Comparison of ENCODE assay signal across 28 cellular contexts in genomic region chrX:86407371-86407770, GRCh38.
"Had no signal": no experiment of that assay in that cellular context is flagged by ENCODE, and none has a peak within 500 bp of the region (broad histone marks: within the 10 kb centered on the region; RNA-seq: fewer than 3 reads in every experiment).

No MANE protein-coding gene starts in this region.

- DNase-seq: stimulated activated CD4-positive, alpha-beta T cell treated with anti-CD3 and anti-CD28 coated beads, Interleukin-2, amount 100 ng/mL, for 48 hours; stimulated activated CD4-positive, alpha-beta T cell treated with anti-CD3 and anti-CD28 coated beads, Interleukin-4, amount 100 ng/mL, for 1 hour; stimulated activated CD4-positive, alpha-beta T cell treated with anti-CD3 and anti-CD28 coated beads, Interleukin-4, amount 100 ng/mL, for 24 hours; stimulated activated CD4-positive, alpha-beta T cell treated with anti-CD3 and anti-CD28 coated beads, Interleukin-4, amount 100 ng/mL, for 4 hours; stimulated activated CD8-positive, alpha-beta memory T cell treated with anti-CD3 and anti-CD28 coated beads, Interleukin-4, amount 100 ng/mL, for 48 hours; stimulated activated naive B cell treated with anti-CD40 and anti-IgM and Interleukin-4, amounts not matched to agents 10 μg/mL and 1 μg/mL and 100 μg/mL, for 72 hours; stimulated activated naive CD4-positive, alpha-beta T cell; stimulated activated naive CD4-positive, alpha-beta T cell treated with Interleukin-2 at 50 U/mL for 16 hours; stimulated activated naive CD8-positive, alpha-beta T cell treated with anti-CD3 and anti-CD28 coated beads, Interleukin-15, amount 100 ng/mL, for 72 hours; stimulated activated naive CD8-positive, alpha-beta T cell treated with anti-CD3 and anti-CD28 coated beads, Interleukin-15, Interleukin-2, amounts not matched to agents 100 U/mL and 50 U/mL, for 24 hours; stomach; substantia nigra; testis; thyroid gland; tibial artery; transverse colon; trophoblast cell; upper lobe of left lung; upper lobe of right lung; uterus had no signal

- H3K27me3 Mint-ChIP-seq: stimulated activated memory B cell treated with anti-CD40 and anti-IgM and Interleukin-4, amounts not matched to agents 10 μg/mL and 1 μg/mL and 100 μg/mL, for 72 hours; stimulated activated naive B cell treated with anti-CD40 and anti-IgM and Interleukin-4, amounts not matched to agents 10 μg/mL and 1 μg/mL and 100 μg/mL, for 72 hours; stimulated activated naive CD8-positive, alpha-beta T cell treated with anti-CD3 and anti-CD28 coated beads, Interleukin-15, amount 100 ng/mL, for 72 hours; stimulated activated naive CD8-positive, alpha-beta T cell treated with anti-CD3 and anti-CD28 coated beads, Interleukin-15, Interleukin-2, amounts not matched to agents 100 ng/mL and 50 ng/mL, for 24 hours; type B pancreatic cell had no signal

- H3K27ac Mint-ChIP-seq: stimulated activated effector memory CD8-positive, alpha-beta T cell treated with anti-CD3 and anti-CD28 coated beads, Interleukin-12 subunit alpha, Interleukin-12 subunit beta, amount 100 ng/mL, for 72 hours; stimulated activated memory B cell treated with anti-CD40 and anti-IgM and Interleukin-4, amounts not matched to agents 10 μg/mL and 1 μg/mL and 100 μg/mL, for 72 hours; stimulated activated naive B cell treated with anti-CD40 and anti-IgM and Interleukin-4, amounts not matched to agents 10 μg/mL and 1 μg/mL and 100 μg/mL, for 72 hours; stimulated activated naive CD8-positive, alpha-beta T cell treated with anti-CD3 and anti-CD28 coated beads, Interleukin-15, amount 100 ng/mL, for 72 hours; stimulated activated naive CD8-positive, alpha-beta T cell treated with anti-CD3 and anti-CD28 coated beads, Interleukin-15, Interleukin-2, amounts not matched to agents 100 ng/mL and 50 ng/mL, for 24 hours; type B pancreatic cell had no signal

- H3K36me3 Mint-ChIP-seq: stimulated activated effector memory CD8-positive, alpha-beta T cell treated with anti-CD3 and anti-CD28 coated beads, Interleukin-12 subunit alpha, Interleukin-12 subunit beta, amount 100 ng/mL, for 72 hours; stimulated activated memory B cell treated with anti-CD40 and anti-IgM and Interleukin-4, amounts not matched to agents 10 μg/mL and 1 μg/mL and 100 μg/mL, for 72 hours; stimulated activated naive B cell treated with anti-CD40 and anti-IgM and Interleukin-4, amounts not matched to agents 10 μg/mL and 1 μg/mL and 100 μg/mL, for 72 hours; type B pancreatic cell had no signal

- H3K9me3 ChIP-seq: stomach, suprapubic skin, testis, thoracic aorta, thyroid gland, tibial artery, tibial nerve, transverse colon, upper lobe of left lung, upper lobe of right lung, uterus, vagina had no signal

- H3K4me1 Mint-ChIP-seq: stimulated activated effector memory CD8-positive, alpha-beta T cell treated with anti-CD3 and anti-CD28 coated beads, Interleukin-12 subunit alpha, Interleukin-12 subunit beta, amount 100 ng/mL, for 72 hours; stimulated activated memory B cell treated with anti-CD40 and anti-IgM and Interleukin-4, amounts not matched to agents 10 μg/mL and 1 μg/mL and 100 μg/mL, for 72 hours; stimulated activated naive B cell treated with anti-CD40 and anti-IgM and Interleukin-4, amounts not matched to agents 10 μg/mL and 1 μg/mL and 100 μg/mL, for 72 hours; stimulated activated naive CD8-positive, alpha-beta T cell treated with anti-CD3 and anti-CD28 coated beads, Interleukin-15, amount 100 ng/mL, for 72 hours had no signal

- H3K4me1 ChIP-seq: stomach, suprapubic skin, testis, thyroid gland, tibial artery, tibial nerve, transverse colon, upper lobe of left lung, upper lobe of right lung, uterus, vagina had no signal

- H3K9me3 Mint-ChIP-seq: stimulated activated effector memory CD8-positive, alpha-beta T cell treated with anti-CD3 and anti-CD28 coated beads, Interleukin-12 subunit alpha, Interleukin-12 subunit beta, amount 100 ng/mL, for 72 hours; stimulated activated memory B cell treated with anti-CD40 and anti-IgM and Interleukin-4, amounts not matched to agents 10 μg/mL and 1 μg/mL and 100 μg/mL, for 72 hours; stimulated activated naive B cell treated with anti-CD40 and anti-IgM and Interleukin-4, amounts not matched to agents 10 μg/mL and 1 μg/mL and 100 μg/mL, for 72 hours; stimulated activated naive CD8-positive, alpha-beta T cell treated with anti-CD3 and anti-CD28 coated beads, Interleukin-15, amount 100 ng/mL, for 72 hours; stimulated activated naive CD8-positive, alpha-beta T cell treated with anti-CD3 and anti-CD28 coated beads, Interleukin-15, Interleukin-2, amounts not matched to agents 100 ng/mL and 50 ng/mL, for 24 hours; type B pancreatic cell had no signal

- H3K4me3 ChIP-seq: stomach, suprapubic skin, testis, thoracic aorta, thyroid gland, tibial artery, tibial nerve, transverse colon, upper lobe of left lung, upper lobe of right lung, uterus, vagina had no signal

- H3K36me3 ChIP-seq: stomach, suprapubic skin, thoracic aorta, thyroid gland, tibial artery, tibial nerve, transverse colon, upper lobe of left lung, upper lobe of right lung, uterus, vagina had no signal

- H3K27ac ChIP-seq: stomach, suprapubic skin, testis, thoracic aorta, thyroid gland, tibial artery, tibial nerve, transverse colon, upper lobe of left lung, upper lobe of right lung, uterus, vagina had no signal

- H3K4me3 Mint-ChIP-seq: stimulated activated effector memory CD8-positive, alpha-beta T cell treated with anti-CD3 and anti-CD28 coated beads, Interleukin-12 subunit alpha, Interleukin-12 subunit beta, amount 100 ng/mL, for 72 hours; stimulated activated memory B cell treated with anti-CD40 and anti-IgM and Interleukin-4, amounts not matched to agents 10 μg/mL and 1 μg/mL and 100 μg/mL, for 72 hours; stimulated activated naive B cell treated with anti-CD40 and anti-IgM and Interleukin-4, amounts not matched to agents 10 μg/mL and 1 μg/mL and 100 μg/mL, for 72 hours; stimulated activated naive CD8-positive, alpha-beta T cell treated with anti-CD3 and anti-CD28 coated beads, Interleukin-15, amount 100 ng/mL, for 72 hours; stimulated activated naive CD8-positive, alpha-beta T cell treated with anti-CD3 and anti-CD28 coated beads, Interleukin-15, Interleukin-2, amounts not matched to agents 100 ng/mL and 50 ng/mL, for 24 hours; type B pancreatic cell had no signal

- H3K27me3 ChIP-seq: stomach, suprapubic skin, testis, thyroid gland, tibial artery, tibial nerve, transverse colon, upper lobe of left lung, upper lobe of right lung, uterus, vagina had no signal
